15 cellular contexts compared by ENCODE assay signal in the genomic region with DNA sequence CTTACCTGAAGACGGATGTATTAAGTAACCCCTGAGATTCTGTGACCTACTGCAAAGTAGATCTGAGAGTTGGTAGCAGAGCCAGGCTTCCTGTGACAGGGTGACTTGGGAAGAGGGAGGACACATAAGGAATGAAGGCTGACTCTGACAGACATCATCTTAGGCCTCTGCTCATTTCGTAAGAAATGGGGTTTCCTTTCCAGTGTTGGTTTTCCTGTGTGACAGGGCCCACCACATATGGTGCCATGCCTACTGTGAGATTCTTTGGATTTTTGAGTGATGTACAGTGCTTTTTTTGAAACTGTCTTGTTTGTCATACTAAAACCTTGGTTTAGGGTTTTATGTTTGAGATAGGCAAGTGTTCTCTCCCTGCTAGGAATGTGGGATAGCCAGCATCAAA.
"Had no signal": no experiment of that assay in that cellular context is flagged by ENCODE, and none has a peak within 500 bp of the region (broad histone marks: within the 10 kb centered on the region; RNA-seq: fewer than 3 reads in every experiment).

No MANE protein-coding gene starts in this region.

- H3K9ac ChIP-seq: neural progenitor cell had no signal

- H3K27me3 Mint-ChIP-seq: activated CD4-positive, alpha-beta memory T cell treated with anti-CD3 and anti-CD28 coated beads for 36 hours had no signal

- H3K27ac ChIP-seq: breast epithelium, neural progenitor cell, skin epidermis, thyroid gland, uterus had no signal

- H3K4me3 ChIP-seq: breast epithelium, dorsolateral prefrontal cortex, neural progenitor cell, skin epidermis, thyroid gland, uterus had no signal

- DNase-seq: activated CD4-positive, alpha-beta memory T cell treated with anti-CD3 and anti-CD28 coated beads for 36 hours; activated CD4-positive, CD25-positive, alpha-beta regulatory T cell treated with anti-CD3 and anti-CD28 coated beads, Interleukin-2, amount 50 U/mL, for 72 hours; activated gamma-delta T cell; aorta; dorsolateral prefrontal cortex; hippocampal formation; kidney glomerular epithelial cell; posterior cingulate gyrus; stimulated activated CD4-positive, alpha-beta T cell treated with anti-CD3 and anti-CD28 coated beads, Interleukin-4, amount 100 ng/mL, for 4 hours; thyroid gland; uterus had no signal

- H3K9me3 Mint-ChIP-seq: activated CD4-positive, alpha-beta memory T cell treated with anti-CD3 and anti-CD28 coated beads for 36 hours; neural progenitor cell; T-helper 2 cell treated with Interferon-gamma antibody and Interleukin-4, amounts not matched to agents 5 μg/mL and 100 μg/mL, for 36 hours had no signal

- H3K4me2 ChIP-seq: neural progenitor cell had no signal

- H3K4me3 Mint-ChIP-seq: activated CD4-positive, alpha-beta memory T cell treated with anti-CD3 and anti-CD28 coated beads for 36 hours; neural progenitor cell; T-helper 2 cell treated with Interferon-gamma antibody and Interleukin-4, amounts not matched to agents 5 μg/mL and 100 μg/mL, for 36 hours had no signal

- H3K27me3 ChIP-seq: breast epithelium, dorsolateral prefrontal cortex, neural progenitor cell, thyroid gland, uterus had no signal

- H3K36me3 ChIP-seq: breast epithelium, uterus had no signal

- H3K4me1 Mint-ChIP-seq: neural progenitor cell had no signal

- H3K4me1 ChIP-seq: neural progenitor cell had no signal

- H3K27ac Mint-ChIP-seq: activated CD4-positive, alpha-beta memory T cell treated with anti-CD3 and anti-CD28 coated beads for 36 hours; neural progenitor cell; T-helper 2 cell treated with Interferon-gamma antibody and Interleukin-4, amounts not matched to agents 5 μg/mL and 100 μg/mL, for 36 hours had no signal

- H2AFZ ChIP-seq: neural progenitor cell had no signal
